1 cellular context compared by ENCODE assay signal in genomic region chr7:134991469-134992339, GRCh38.
TF ChIP-seq lines count a peak whose summit lies in the region.

No MANE protein-coding gene starts in this region.

TF ChIP-seq in HepG2, 621 proteins besides CTCF, POLR2A, EP300 and RAD21 (continued from another document and continues in another):
- TF ChIP-seq ZNF574 (CRISPR knock-in tag; IDR thresholded peaks at IDR 0.05): 0 out of 2 replicates have a peak, but pooled peaks have one; percentile 41
- TF ChIP-seq NR1H2 (CRISPR knock-in tag; IDR thresholded peaks at IDR 0.05; ENCODE audit: borderline replicate concordance, low read depth): no peak
- TF ChIP-seq HNF4G (IDR thresholded peaks at IDR 0.05; ENCODE audit: borderline replicate concordance, low read depth, low read length): peak; percentile 52; the same call in 1 of the 2 replicates
- TF ChIP-seq HNF4G (CRISPR knock-in tag; IDR thresholded peaks at IDR 0.05; ENCODE audit: borderline replicate concordance, low read depth): no peak
- no peak for TF ChIP-seq SMC3 (IDR thresholded peaks at IDR 0.05; ENCODE audit: low read length)
- TF ChIP-seq FOSL1 (CRISPR knock-in tag; IDR thresholded peaks at IDR 0.05; ENCODE audit: borderline replicate concordance): no peak
- TF ChIP-seq BRD4 (CRISPR knock-in tag; IDR thresholded peaks at IDR 0.05): no peak
- TF ChIP-seq CC2D1A (CRISPR knock-in tag; IDR thresholded peaks at IDR 0.05): no peak
- no peak for TF ChIP-seq ZNF777 (CRISPR knock-in tag; IDR thresholded peaks at IDR 0.05)
- peak; percentile 52; the same call in 1 of the 2 replicates for TF ChIP-seq MYC (CRISPR knock-in tag; IDR thresholded peaks at IDR 0.05; ENCODE audit: borderline replicate concordance)
- no peak for TF ChIP-seq NAIF1 (CRISPR knock-in tag; IDR thresholded peaks at IDR 0.05; ENCODE audit: borderline replicate concordance)
- TF ChIP-seq, protein P1, sequence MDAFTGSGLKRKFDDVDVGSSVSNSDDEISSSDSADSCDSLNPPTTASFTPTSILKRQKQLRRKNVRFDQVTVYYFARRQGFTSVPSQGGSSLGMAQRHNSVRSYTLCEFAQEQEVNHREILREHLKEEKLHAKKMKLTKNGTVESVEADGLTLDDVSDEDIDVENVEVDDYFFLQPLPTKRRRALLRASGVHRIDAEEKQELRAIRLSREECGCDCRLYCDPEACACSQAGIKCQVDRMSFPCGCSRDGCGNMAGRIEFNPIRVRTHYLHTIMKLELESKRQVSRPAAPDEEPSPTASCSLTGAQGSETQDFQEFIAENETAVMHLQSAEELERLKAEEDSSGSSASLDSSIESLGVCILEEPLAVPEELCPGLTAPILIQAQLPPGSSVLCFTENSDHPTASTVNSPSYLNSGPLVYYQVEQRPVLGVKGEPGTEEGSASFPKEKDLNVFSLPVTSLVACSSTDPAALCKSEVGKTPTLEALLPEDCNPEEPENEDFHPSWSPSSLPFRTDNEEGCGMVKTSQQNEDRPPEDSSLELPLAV (CRISPR knock-in tag; conservative IDR thresholded peaks at IDR 0.05; ENCODE audit: low read depth): no peak
- TF ChIP-seq, protein P2, sequence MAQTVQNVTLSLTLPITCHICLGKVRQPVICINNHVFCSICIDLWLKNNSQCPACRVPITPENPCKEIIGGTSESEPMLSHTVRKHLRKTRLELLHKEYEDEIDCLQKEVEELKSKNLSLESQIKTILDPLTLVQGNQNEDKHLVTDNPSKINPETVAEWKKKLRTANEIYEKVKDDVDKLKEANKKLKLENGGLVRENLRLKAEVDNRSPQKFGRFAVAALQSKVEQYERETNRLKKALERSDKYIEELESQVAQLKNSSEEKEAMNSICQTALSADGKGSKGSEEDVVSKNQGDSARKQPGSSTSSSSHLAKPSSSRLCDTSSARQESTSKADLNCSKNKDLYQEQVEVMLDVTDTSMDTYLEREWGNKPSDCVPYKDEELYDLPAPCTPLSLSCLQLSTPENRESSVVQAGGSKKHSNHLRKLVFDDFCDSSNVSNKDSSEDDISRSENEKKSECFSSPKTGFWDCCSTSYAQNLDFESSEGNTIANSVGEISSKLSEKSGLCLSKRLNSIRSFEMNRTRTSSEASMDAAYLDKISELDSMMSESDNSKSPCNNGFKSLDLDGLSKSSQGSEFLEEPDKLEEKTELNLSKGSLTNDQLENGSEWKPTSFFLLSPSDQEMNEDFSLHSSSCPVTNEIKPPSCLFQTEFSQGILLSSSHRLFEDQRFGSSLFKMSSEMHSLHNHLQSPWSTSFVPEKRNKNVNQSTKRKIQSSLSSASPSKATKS (CRISPR knock-in tag; IDR thresholded peaks at IDR 0.05): no peak
- no peak for TF ChIP-seq RNF2 (conservative IDR thresholded peaks at IDR 0.05; ENCODE audit: low read depth)
- TF ChIP-seq, protein P3, sequence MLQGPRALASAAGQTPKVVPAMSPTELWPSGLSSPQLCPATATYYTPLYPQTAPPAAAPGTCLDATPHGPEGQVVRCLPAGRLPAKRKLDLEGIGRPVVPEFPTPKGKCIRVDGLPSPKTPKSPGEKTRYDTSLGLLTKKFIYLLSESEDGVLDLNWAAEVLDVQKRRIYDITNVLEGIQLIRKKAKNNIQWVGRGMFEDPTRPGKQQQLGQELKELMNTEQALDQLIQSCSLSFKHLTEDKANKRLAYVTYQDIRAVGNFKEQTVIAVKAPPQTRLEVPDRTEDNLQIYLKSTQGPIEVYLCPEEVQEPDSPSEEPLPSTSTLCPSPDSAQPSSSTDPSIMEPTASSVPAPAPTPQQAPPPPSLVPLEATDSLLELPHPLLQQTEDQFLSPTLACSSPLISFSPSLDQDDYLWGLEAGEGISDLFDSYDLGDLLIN (CRISPR knock-in tag; IDR thresholded peaks at IDR 0.05; ENCODE audit: borderline replicate concordance): no peak
- TF ChIP-seq, protein P4, sequence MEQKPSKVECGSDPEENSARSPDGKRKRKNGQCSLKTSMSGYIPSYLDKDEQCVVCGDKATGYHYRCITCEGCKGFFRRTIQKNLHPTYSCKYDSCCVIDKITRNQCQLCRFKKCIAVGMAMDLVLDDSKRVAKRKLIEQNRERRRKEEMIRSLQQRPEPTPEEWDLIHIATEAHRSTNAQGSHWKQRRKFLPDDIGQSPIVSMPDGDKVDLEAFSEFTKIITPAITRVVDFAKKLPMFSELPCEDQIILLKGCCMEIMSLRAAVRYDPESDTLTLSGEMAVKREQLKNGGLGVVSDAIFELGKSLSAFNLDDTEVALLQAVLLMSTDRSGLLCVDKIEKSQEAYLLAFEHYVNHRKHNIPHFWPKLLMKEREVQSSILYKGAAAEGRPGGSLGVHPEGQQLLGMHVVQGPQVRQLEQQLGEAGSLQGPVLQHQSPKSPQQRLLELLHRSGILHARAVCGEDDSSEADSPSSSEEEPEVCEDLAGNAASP (CRISPR knock-in tag; IDR thresholded peaks at IDR 0.05; ENCODE audit: borderline replicate concordance): no peak
- TF ChIP-seq SP1 (IDR thresholded peaks at IDR 0.05): no peak
- no peak for TF ChIP-seq SP1 (CRISPR knock-in tag; IDR thresholded peaks at IDR 0.05)
- no peak for TF ChIP-seq RORA (CRISPR knock-in tag; IDR thresholded peaks at IDR 0.05)
- no peak for TF ChIP-seq TCF12 (IDR thresholded peaks at IDR 0.05)
- no peak for TF ChIP-seq TCF12 (CRISPR knock-in tag; IDR thresholded peaks at IDR 0.05)
- 0 out of 2 replicates have a peak, but pooled peaks have one; percentile 64 for TF ChIP-seq ZKSCAN8 (CRISPR knock-in tag; IDR thresholded peaks at IDR 0.05; ENCODE audit: borderline replicate concordance)
- TF ChIP-seq ZNF225 (CRISPR knock-in tag; IDR thresholded peaks at IDR 0.05): no peak
- no peak; the same call in 1 of the 2 replicates for TF ChIP-seq SMAD3 (CRISPR knock-in tag; IDR thresholded peaks at IDR 0.05)
- TF ChIP-seq ZFAT (CRISPR knock-in tag; conservative IDR thresholded peaks at IDR 0.05): no peak
- TF ChIP-seq DPF2 (CRISPR knock-in tag; IDR thresholded peaks at IDR 0.05; ENCODE audit: borderline replicate concordance, low read depth): peak; percentile 62; the same call in 1 of the 2 replicates
- no peak; the same call in 1 of the 2 replicates for TF ChIP-seq JUN (CRISPR knock-in tag; IDR thresholded peaks at IDR 0.05)
- no peak for TF ChIP-seq PHB2 (IDR thresholded peaks at IDR 0.05; ENCODE audit: partially characterized antibody)
- TF ChIP-seq ZSCAN12 (CRISPR knock-in tag; IDR thresholded peaks at IDR 0.05): no peak
- no peak for TF ChIP-seq ZNF816 (CRISPR knock-in tag; IDR thresholded peaks at IDR 0.05; ENCODE audit: borderline replicate concordance)
- TF ChIP-seq, protein P5, sequence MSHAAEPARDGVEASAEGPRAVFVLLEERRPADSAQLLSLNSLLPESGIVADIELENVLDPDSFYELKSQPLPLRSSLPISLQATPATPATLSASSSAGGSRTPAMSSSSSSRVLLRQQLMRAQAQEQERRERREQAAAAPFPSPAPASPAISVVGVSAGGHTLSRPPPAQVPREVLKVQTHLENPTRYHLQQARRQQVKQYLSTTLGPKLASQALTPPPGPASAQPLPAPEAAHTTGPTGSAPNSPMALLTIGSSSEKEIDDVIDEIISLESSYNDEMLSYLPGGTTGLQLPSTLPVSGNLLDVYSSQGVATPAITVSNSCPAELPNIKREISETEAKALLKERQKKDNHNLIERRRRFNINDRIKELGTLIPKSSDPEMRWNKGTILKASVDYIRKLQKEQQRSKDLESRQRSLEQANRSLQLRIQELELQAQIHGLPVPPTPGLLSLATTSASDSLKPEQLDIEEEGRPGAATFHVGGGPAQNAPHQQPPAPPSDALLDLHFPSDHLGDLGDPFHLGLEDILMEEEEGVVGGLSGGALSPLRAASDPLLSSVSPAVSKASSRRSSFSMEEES (CRISPR knock-in tag; IDR thresholded peaks at IDR 0.05): peak; percentile 56
- TF ChIP-seq, protein P6, sequence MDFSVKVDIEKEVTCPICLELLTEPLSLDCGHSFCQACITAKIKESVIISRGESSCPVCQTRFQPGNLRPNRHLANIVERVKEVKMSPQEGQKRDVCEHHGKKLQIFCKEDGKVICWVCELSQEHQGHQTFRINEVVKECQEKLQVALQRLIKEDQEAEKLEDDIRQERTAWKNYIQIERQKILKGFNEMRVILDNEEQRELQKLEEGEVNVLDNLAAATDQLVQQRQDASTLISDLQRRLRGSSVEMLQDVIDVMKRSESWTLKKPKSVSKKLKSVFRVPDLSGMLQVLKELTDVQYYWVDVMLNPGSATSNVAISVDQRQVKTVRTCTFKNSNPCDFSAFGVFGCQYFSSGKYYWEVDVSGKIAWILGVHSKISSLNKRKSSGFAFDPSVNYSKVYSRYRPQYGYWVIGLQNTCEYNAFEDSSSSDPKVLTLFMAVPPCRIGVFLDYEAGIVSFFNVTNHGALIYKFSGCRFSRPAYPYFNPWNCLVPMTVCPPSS (IDR thresholded peaks at IDR 0.05): no peak
- TF ChIP-seq ZNF160 (CRISPR knock-in tag; IDR thresholded peaks at IDR 0.05): no peak
- TF ChIP-seq ZBTB14 (CRISPR knock-in tag; IDR thresholded peaks at IDR 0.05): no peak
- TF ChIP-seq, protein P7, sequence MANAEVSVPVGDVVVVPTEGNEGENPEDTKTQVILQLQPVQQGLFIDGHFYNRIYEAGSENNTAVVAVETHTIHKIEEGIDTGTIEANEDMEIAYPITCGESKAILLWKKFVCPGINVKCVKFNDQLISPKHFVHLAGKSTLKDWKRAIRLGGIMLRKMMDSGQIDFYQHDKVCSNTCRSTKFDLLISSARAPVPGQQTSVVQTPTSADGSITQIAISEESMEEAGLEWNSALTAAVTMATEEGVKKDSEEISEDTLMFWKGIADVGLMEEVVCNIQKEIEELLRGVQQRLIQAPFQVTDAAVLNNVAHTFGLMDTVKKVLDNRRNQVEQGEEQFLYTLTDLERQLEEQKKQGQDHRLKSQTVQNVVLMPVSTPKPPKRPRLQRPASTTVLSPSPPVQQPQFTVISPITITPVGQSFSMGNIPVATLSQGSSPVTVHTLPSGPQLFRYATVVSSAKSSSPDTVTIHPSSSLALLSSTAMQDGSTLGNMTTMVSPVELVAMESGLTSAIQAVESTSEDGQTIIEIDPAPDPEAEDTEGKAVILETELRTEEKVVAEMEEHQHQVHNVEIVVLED (CRISPR knock-in tag; IDR thresholded peaks at IDR 0.05; ENCODE audit: borderline replicate concordance): no peak; the same call in 1 of the 2 replicates
- TF ChIP-seq RXRB (CRISPR knock-in tag; IDR thresholded peaks at IDR 0.05; ENCODE audit: borderline replicate concordance): peak; percentile 62
- peak; percentile 64 for TF ChIP-seq MED1 (CRISPR knock-in tag; IDR thresholded peaks at IDR 0.05)
- no peak for TF ChIP-seq ARID4A (CRISPR knock-in tag; IDR thresholded peaks at IDR 0.05; ENCODE audit: borderline replicate concordance)
- TF ChIP-seq SP5 (CRISPR knock-in tag; IDR thresholded peaks at IDR 0.05; ENCODE audit: borderline replicate concordance, low read depth): peak; percentile 39; the same call in 1 of the 2 replicates
